ENCODE assay signal across 2 cellular contexts in the genomic region with DNA sequence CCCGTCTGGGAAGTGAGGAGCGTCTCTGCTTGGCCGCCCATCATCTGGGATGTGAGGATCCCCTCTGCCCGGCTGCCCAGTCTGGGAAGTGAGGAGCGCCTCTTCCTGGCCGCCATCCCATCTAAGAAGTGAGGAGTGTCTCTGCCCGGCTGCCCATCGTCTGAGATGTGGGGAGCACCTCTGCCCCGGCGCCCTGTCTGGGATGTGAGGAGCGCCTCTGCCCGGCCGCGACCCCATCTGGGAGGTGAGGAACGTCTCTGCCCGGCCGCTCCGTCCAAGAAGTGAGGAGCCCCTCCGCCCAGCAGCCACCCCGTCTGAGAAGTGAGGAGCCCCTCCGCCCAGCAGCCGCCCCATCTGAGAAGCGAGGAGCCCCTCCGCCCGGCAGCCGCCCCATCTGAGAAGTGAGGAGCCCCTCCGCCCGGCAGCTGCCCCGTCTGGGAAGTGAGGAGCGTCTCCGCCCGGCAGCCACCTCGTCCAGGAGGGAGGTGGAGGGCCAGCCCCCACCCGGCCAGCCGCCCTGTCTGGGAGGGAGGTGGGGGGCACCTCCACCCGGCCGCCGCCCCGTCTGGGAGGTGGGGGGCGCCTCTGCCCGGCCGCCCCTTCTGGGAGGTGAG. TPM values are rescaled to one million over a fixed set of nuclear protein-coding genes. Genes with fewer than 3 reads are reported as not detected.
"Had no signal": no experiment of that assay in that cellular context is flagged by ENCODE, and none has a peak within 500 bp of the region (broad histone marks: within the 10 kb centered on the region; RNA-seq: fewer than 3 reads in every experiment).

No MANE protein-coding gene starts in this region.

RNA-seq across cellular contexts. Expression of a gene that starts 40.5 kb away (rescaled TPM):
- total RNA-seq: epithelial cell of proximal tubule had no signal
- polyA plus RNA-seq: foreskin keratinocyte had no signal
